Comparison of ENCODE assay signal across 25 cellular contexts in the genomic region with DNA sequence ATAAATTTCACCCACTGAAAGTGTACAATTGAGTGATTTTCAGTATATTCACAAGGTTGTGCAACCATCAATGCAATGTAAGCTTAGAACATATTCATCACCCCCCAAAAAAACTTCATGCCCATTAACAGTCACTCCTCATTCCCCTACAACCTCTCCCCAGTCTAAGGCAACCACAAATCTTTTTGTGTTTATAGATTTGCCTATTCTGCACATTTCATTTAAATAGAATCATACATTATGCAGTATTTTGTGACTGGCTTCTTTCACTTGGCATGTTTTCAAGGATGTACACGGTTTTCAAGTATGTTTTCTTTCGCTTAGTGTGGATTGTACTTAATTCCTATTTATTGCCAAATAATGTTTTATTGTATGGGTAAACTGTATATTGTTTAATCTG.
"Had no signal": no experiment of that assay in that cellular context is flagged by ENCODE, and none has a peak within 500 bp of the region (broad histone marks: within the 10 kb centered on the region; RNA-seq: fewer than 3 reads in every experiment).

No MANE protein-coding gene starts in this region.

- H3K9me3 ChIP-seq: ascending aorta, Peyer's patch, SJSA1 had no signal

- H3K27me3 ChIP-seq: ascending aorta, brain microvascular endothelial cell, cardiac muscle cell, Peyer's patch, SJSA1 had no signal

- H3K4me3 ChIP-seq: ascending aorta, cardiac muscle cell, Peyer's patch, SJSA1 had no signal

- H3K27ac ChIP-seq: ascending aorta, brain microvascular endothelial cell, cardiac muscle cell, Peyer's patch, SJSA1 had no signal

- H3K36me3 ChIP-seq: ascending aorta, brain microvascular endothelial cell, cardiac muscle cell, Peyer's patch, SJSA1 had no signal

- H3K4me1 ChIP-seq: Peyer's patch had no signal

- ATAC-seq: activated CD8-positive, alpha-beta memory T cell treated with anti-CD3 and anti-CD28 coated beads, Interleukin-2, amount 10 ng/mL, durations not matched to agents 7 days and 5 days; activated naive CD4-positive, alpha-beta T cell treated with anti-CD3 and anti-CD28 coated beads, Interleukin-2, amount 50 U/mL, for 72 hours; activated naive CD8-positive, alpha-beta T cell treated with anti-CD3 and anti-CD28 coated beads, Interleukin-2, amount 50 U/mL, for 24 hours; T-helper 17 cell; WTC11 had no signal

- DNase-seq: activated CD4-positive, alpha-beta T cell treated with anti-CD3 and anti-CD28 coated beads for 1 hour; activated CD4-positive, alpha-beta T cell treated with anti-CD3 and anti-CD28 coated beads, Interleukin-2, amount 10 ng/mL, durations not matched to agents 24 days and 14 days; activated CD4-positive, alpha-beta T cell treated with anti-CD3 and anti-CD28 coated beads, Interleukin-2, amount 50 U/mL, for 48 hours; activated CD8-positive, alpha-beta memory T cell treated with anti-CD3 and anti-CD28 coated beads, Interleukin-2, amount 10 ng/mL, durations not matched to agents 7 days and 5 days; activated effector memory CD4-positive, alpha-beta T cell treated with Interleukin-2 at 50 U/mL for 16 hours; activated naive CD4-positive, alpha-beta T cell treated with Interleukin-2 at 50 U/mL for 16 hours; activated naive CD8-positive, alpha-beta T cell treated with anti-CD3 and anti-CD28 coated beads, Interleukin-2, amount 50 U/mL, for 24 hours; activated T-cell treated with anti-CD3 and anti-CD28 coated beads, Interleukin-2, amount 50 U/mL, for 24 hours; amniotic stem cell; brain microvascular endothelial cell; NCI-H1105 treated with DMSO at 0.1 percent for 48 hours; NCI-H1436 treated with DMSO at 0.1 percent for 48 hours; NCI-H187; NCI-H2081; NCI-H446; NCI-H524; Peyer's patch; SHP77; T-helper 17 cell; T-helper 9 cell had no signal
